ENCODE assay signal across 17 cellular contexts in the genomic region with DNA sequence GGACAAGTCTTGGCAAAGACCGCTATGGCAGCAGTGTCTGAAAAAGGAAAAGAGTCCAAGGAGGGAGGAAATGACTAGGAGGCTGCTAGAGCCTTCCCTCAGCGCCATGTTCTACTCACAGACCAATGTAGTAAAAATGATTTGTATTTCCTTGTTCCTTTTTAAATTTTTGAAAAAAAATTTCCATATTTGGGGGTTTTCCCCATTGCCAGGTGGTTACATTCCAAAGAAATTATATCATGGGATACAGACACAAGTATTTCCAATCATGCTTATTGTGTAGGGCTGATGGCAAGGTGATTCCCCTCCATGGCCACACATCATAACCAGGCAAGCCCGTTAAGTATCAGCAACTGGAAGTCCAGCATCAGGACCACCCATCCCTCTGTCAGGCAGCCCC.
DNase-seq lines count a peak whose midpoint lies in the region; ATAC-seq and TF ChIP-seq lines count a peak whose summit lies in the region.
"Had no signal": no experiment of that assay in that cellular context is flagged by ENCODE, and none has a peak within 500 bp of the region (broad histone marks: within the 10 kb centered on the region; RNA-seq: fewer than 3 reads in every experiment).

No MANE protein-coding gene starts in this region.

- H3K27me3 ChIP-seq in foreskin keratinocyte, result no peaks in the 10 kb centered on the region
- no peaks in the 10 kb centered on the region for H3K27me3 ChIP-seq in neutrophil

- H3K27ac ChIP-seq in foreskin keratinocyte (no peak overlapping the region), neutrophil (peak overlapping the region; percentile 85)
- H3K27ac ChIP-seq: 22Rv1, A549, C4-2B, GM23248 had no signal

- ATAC-seq in foreskin keratinocyte (peak; percentile 94), HG03469 (IDR thresholded peaks at IDR 0.05; ENCODE audit: unreplicated experiment) (no peak)
- ATAC-seq: A549, GM12878 had no signal

- TF ChIP-seq CTCF in foreskin keratinocyte (conservative IDR thresholded peaks at IDR 0.05), result no peak
- no peak for TF ChIP-seq CTCF in neutrophil (IDR thresholded peaks at IDR 0.05)

- H3K4me1 ChIP-seq in foreskin keratinocyte, result peaks cover 9% of the 10 kb centered on the region
- peaks cover 48 to 76% of the 10 kb centered on the region in 2 experiments for H3K4me1 ChIP-seq in neutrophil (ENCODE audit: control insufficient read depth in 1 of 2, insufficient read depth in 1 of 2, low read depth in 1 of 2, low read length in 1 of 2)
- H3K4me1 ChIP-seq: A549, Caco-2, HAP-1 had no signal

- H3K36me3 ChIP-seq in neutrophil, result no peaks in the 10 kb centered on the region
- H3K36me3 ChIP-seq: HAP-1 had no signal

- no peaks in the 10 kb centered on the region for H3K9me3 ChIP-seq in neutrophil
- H3K9me3 ChIP-seq: A549, Caco-2, HAP-1 had no signal

- DNase-seq in DMS53 (lab: John Stamatoyannopoulos, UW) (peak; percentile 1), DMS53 treated with DMSO at 0.1 percent for 48 hours (lab: John Stamatoyannopoulos, UW; ENCODE audit: unreplicated experiment) (no peak), foreskin keratinocyte (peak; percentile 69 to 76), NCI-H2171 treated with DMSO at 0.1 percent for 48 hours (lab: John Stamatoyannopoulos, UW) (no peak), NCI-H1436 treated with DMSO at 0.1 percent for 48 hours (lab: John Stamatoyannopoulos, UW) (no peak)
- DNase-seq: AML-193; CD4-positive, alpha-beta T cell; DMS79 treated with DMSO at 0.1 percent for 48 hours; GM23248 had no signal

- no peak overlapping the region for H3K4me3 ChIP-seq in neutrophil (ENCODE audit: low read depth in 1 of 2, low read length in 1 of 2)
- H3K4me3 ChIP-seq: A549, GM12878, GM23248, HAP-1 had no signal

Comparison
In these comparisons a context has a peak if more than half of its experiments do, and no peak if none do; other contexts are left out.
1. DNase-seq: peak in DMS53 (single experiment) and foreskin keratinocyte (2 of 2); none in DMS53 treated with DMSO at 0.1 percent for 48 hours (single experiment), NCI-H2171 treated with DMSO at 0.1 percent for 48 hours (single experiment) and NCI-H1436 treated with DMSO at 0.1 percent for 48 hours (single experiment).